ENCODE assay signal across 19 cellular contexts in genomic region chr11:113375402-113375801, GRCh38.
"Had no signal": no experiment of that assay in that cellular context is flagged by ENCODE, and none has a peak within 500 bp of the region (broad histone marks: within the 10 kb centered on the region; RNA-seq: fewer than 3 reads in every experiment).

No MANE protein-coding gene starts in this region.

- H3K4me3 ChIP-seq: coronary artery, gastrocnemius medialis, heart left ventricle, sigmoid colon, thyroid gland had no signal

- FAIRE-seq: endometrium had no signal

- H3K9me3 ChIP-seq: gastrocnemius medialis, heart left ventricle, neutrophil, sigmoid colon, thyroid gland had no signal

- H3K27ac Mint-ChIP-seq: activated naive CD4-positive, alpha-beta T cell treated with anti-CD3 and anti-CD28 coated beads, Interleukin-2, amount 10 ng/mL, durations not matched to agents 7 days and 5 days; natural killer cell; stimulated activated effector memory CD8-positive, alpha-beta T cell treated with anti-CD3 and anti-CD28 coated beads, Interleukin-12 subunit alpha, Interleukin-12 subunit beta, amount 100 ng/mL, for 72 hours had no signal

- H3K36me3 Mint-ChIP-seq: activated naive CD4-positive, alpha-beta T cell treated with anti-CD3 and anti-CD28 coated beads, Interleukin-2, amount 10 ng/mL, durations not matched to agents 7 days and 5 days; natural killer cell had no signal

- H3K27ac ChIP-seq: brain microvascular endothelial cell, coronary artery, gastrocnemius medialis, heart left ventricle, neutrophil, sigmoid colon, thyroid gland had no signal

- H3K4me1 ChIP-seq: gastrocnemius medialis, heart left ventricle, sigmoid colon, thyroid gland had no signal

- ATAC-seq: activated CD4-positive, CD25-positive, alpha-beta regulatory T cell treated with anti-CD3 and anti-CD28 coated beads, Interleukin-2, amount 50 U/mL, for 24 hours; activated T-cell treated with anti-CD3 and anti-CD28 coated beads, Interleukin-2, amount 50 U/mL, for 4 hours; gastrocnemius medialis; heart left ventricle; left ventricle myocardium superior; natural killer cell; stimulated activated effector memory CD8-positive, alpha-beta T cell treated with anti-CD3 and anti-CD28 coated beads, Interleukin-12 subunit alpha, Interleukin-12 subunit beta, amount 100 ng/mL, for 72 hours had no signal

- H3K4me3 Mint-ChIP-seq: activated naive CD4-positive, alpha-beta T cell treated with anti-CD3 and anti-CD28 coated beads, Interleukin-2, amount 10 ng/mL, durations not matched to agents 7 days and 5 days; activated T-cell treated with anti-CD3 and anti-CD28 coated beads, Interleukin-2, amount 50 U/mL, for 4 hours; natural killer cell; stimulated activated effector memory CD8-positive, alpha-beta T cell treated with anti-CD3 and anti-CD28 coated beads, Interleukin-12 subunit alpha, Interleukin-12 subunit beta, amount 100 ng/mL, for 72 hours had no signal

- H3K9me3 Mint-ChIP-seq: activated naive CD4-positive, alpha-beta T cell treated with anti-CD3 and anti-CD28 coated beads, Interleukin-2, amount 10 ng/mL, durations not matched to agents 7 days and 5 days; activated T-cell treated with anti-CD3 and anti-CD28 coated beads, Interleukin-2, amount 50 U/mL, for 4 hours; natural killer cell; stimulated activated effector memory CD8-positive, alpha-beta T cell treated with anti-CD3 and anti-CD28 coated beads, Interleukin-12 subunit alpha, Interleukin-12 subunit beta, amount 100 ng/mL, for 72 hours had no signal

- H3K4me1 Mint-ChIP-seq: activated naive CD4-positive, alpha-beta T cell treated with anti-CD3 and anti-CD28 coated beads, Interleukin-2, amount 10 ng/mL, durations not matched to agents 7 days and 5 days; natural killer cell; stimulated activated effector memory CD8-positive, alpha-beta T cell treated with anti-CD3 and anti-CD28 coated beads, Interleukin-12 subunit alpha, Interleukin-12 subunit beta, amount 100 ng/mL, for 72 hours had no signal

- H3K27me3 ChIP-seq: brain microvascular endothelial cell, gastrocnemius medialis, sigmoid colon, thyroid gland had no signal

- H3K27me3 Mint-ChIP-seq: activated naive CD4-positive, alpha-beta T cell treated with anti-CD3 and anti-CD28 coated beads, Interleukin-2, amount 10 ng/mL, durations not matched to agents 7 days and 5 days had no signal

- H3K36me3 ChIP-seq: brain microvascular endothelial cell, gastrocnemius medialis, neutrophil, sigmoid colon, thyroid gland had no signal

- DNase-seq: activated CD4-positive, alpha-beta T cell treated with anti-CD3 and anti-CD28 coated beads, Interleukin-2, amount 50 U/mL, for 1 hour; activated CD8-positive, alpha-beta memory T cell treated with anti-CD3 and anti-CD28 coated beads, Interleukin-2, amount 50 U/mL, for 4 hours; activated naive CD4-positive, alpha-beta T cell treated with anti-CD3 and anti-CD28 coated beads, Interleukin-2, amount 10 ng/mL, durations not matched to agents 7 days and 5 days; activated T-cell treated with anti-CD3 and anti-CD28 coated beads, Interleukin-2, amount 50 U/mL, for 4 hours; aorta; brain microvascular endothelial cell; erythroblast; gastrocnemius medialis; heart left ventricle; left ventricle myocardium superior; natural killer cell; sigmoid colon; stimulated activated CD4-positive, alpha-beta T cell treated with anti-CD3 and anti-CD28 coated beads, Interleukin-4, amount 100 ng/mL, for 24 hours; thyroid gland had no signal
